Comparison of ENCODE assay signal across 11 cellular contexts in genomic region chr14:24311837-24312615, GRCh38. TPM values are rescaled to one million over a fixed set of nuclear protein-coding genes. Genes with fewer than 3 reads are reported as not detected.
DNase-seq lines count a peak whose midpoint lies in the region; FAIRE-seq and TF ChIP-seq lines count a peak whose summit lies in the region.
"Had no signal": no experiment of that assay in that cellular context is flagged by ENCODE, and none has a peak within 500 bp of the region (broad histone marks: within the 10 kb centered on the region; RNA-seq: fewer than 3 reads in every experiment).

No MANE protein-coding gene starts in this region.

- H3K36me3 ChIP-seq in endothelial cell of umbilical vein (ENCODE audit: control insufficient read depth in 2 of 2, extremely low read depth in 1 of 2, insufficient read depth in 2 of 2, low read length in 2 of 2): peaks cover 0 to 2% of the 10 kb centered on the region in 2 experiments
- H3K36me3 ChIP-seq: cardiac muscle cell had no signal

- H3K27ac ChIP-seq in endothelial cell of umbilical vein (ENCODE audit: insufficient read depth, low read depth, low read length): peak overlapping the region; percentile 91
- H3K27ac ChIP-seq: cardiac muscle cell had no signal

- peak; percentile 50 for FAIRE-seq in endothelial cell of umbilical vein (lab: Jason Lieb, UNC)

- intact Hi-C loops in endothelial cell of umbilical vein (cut with micrococcal nuclease): no loop called here

- TF ChIP-seq CTCF in endothelial cell of umbilical vein (IDR thresholded peaks at IDR 0.05; ENCODE audit: extremely low read depth in 1 of 2, insufficient read depth in 1 of 2, low read depth in 1 of 2, low read length in 2 of 2) (no peak), GM13977 (IDR thresholded peaks at IDR 0.05; ENCODE audit: extremely low read depth, insufficient read depth, missing control alignments) (no peak)

- no peak overlapping the region for H3K4me3 ChIP-seq in endothelial cell of umbilical vein (replicated peaks in 1 of 3; ENCODE audit: insufficient read depth in 1 of 3, low read depth in 1 of 3, low read length in 3 of 3)
- H3K4me3 ChIP-seq: cardiac muscle cell had no signal

- peaks cover 71% of the 10 kb centered on the region for H3K4me1 ChIP-seq in endothelial cell of umbilical vein (ENCODE audit: control insufficient read depth, extremely low read depth, insufficient read depth, low read length)

- TF ChIP-seq POLR2A in endothelial cell of umbilical vein (IDR thresholded peaks at IDR 0.05; ENCODE audit: low read depth, low read length): no peak

- H3K27me3 ChIP-seq in endothelial cell of umbilical vein (ENCODE audit: control insufficient read depth in 2 of 2, insufficient read depth in 2 of 2, low read length in 2 of 2): no peaks in the 10 kb centered on the region
- H3K27me3 ChIP-seq: cardiac muscle cell had no signal

- in situ Hi-C loops in GM13977 (cut with MboI; ENCODE audit: low pct_unique_long_range_greater_than_20kb, low sequenced_read_pairs, unreplicated experiment): no loop called here

- H3K9me3 ChIP-seq in endothelial cell of umbilical vein (replicated peaks; ENCODE audit: control insufficient read depth, insufficient read depth, low read length): no peaks in the 10 kb centered on the region
- H3K9me3 ChIP-seq: mucosa of descending colon, SK-N-SH had no signal

- H3K79me2 ChIP-seq in endothelial cell of umbilical vein (ENCODE audit: control insufficient read depth, insufficient read depth, low read length): no peaks in the 10 kb centered on the region

- H4K20me1 ChIP-seq in endothelial cell of umbilical vein (replicated peaks; ENCODE audit: control insufficient read depth, extremely low read depth, insufficient read depth, low read length): no peaks in the 10 kb centered on the region

- no peak overlapping the region for H2AFZ ChIP-seq in endothelial cell of umbilical vein (ENCODE audit: low read depth, low read length)

- dilution Hi-C loops in endothelial cell of umbilical vein (cut with MboI; ENCODE audit: extremely low pct_ligation_motif_present, low sequenced_read_pairs): no loop called here

- POLR2A ChIA-PET in endothelial cell of umbilical vein (lab: Charles Lee): no interaction called here

- H3K9ac ChIP-seq in endothelial cell of umbilical vein (replicated peaks; ENCODE audit: extremely low read depth, insufficient read depth, low read length): peak overlapping the region; percentile 27
- H3K9ac ChIP-seq: SK-N-SH had no signal

- no peaks in the 10 kb centered on the region for H3K9me1 ChIP-seq in endothelial cell of umbilical vein (replicated peaks; ENCODE audit: control insufficient read depth, extremely low read depth, insufficient read depth, low read length)

- DNase-seq in EH (ENCODE audit: low read depth): peak; percentile 26
- peak; percentile 58 for DNase-seq in NOMO-1 treated with DMSO at 0.1 percent for 48 hours (lab: John Stamatoyannopoulos, UW; ENCODE audit: unreplicated experiment)
- no peak for DNase-seq in endothelial cell of umbilical vein (ENCODE audit: low read depth, low spot score)
- DNase-seq in renal cortical epithelial cell (ENCODE audit: low read depth): peak; percentile 92
- no peak for DNase-seq in DMS153 treated with DMSO at 0.1 percent for 48 hours (lab: John Stamatoyannopoulos, UW; ENCODE audit: unreplicated experiment)
- no peak for DNase-seq in GM13977 (ENCODE audit: low spot score)
- DNase-seq in NCI-H748 (lab: John Stamatoyannopoulos, UW; ENCODE audit: unreplicated experiment): no peak
- DNase-seq in iPS-NIHi7 (ENCODE audit: extremely low spot score): no peak
- DNase-seq: SK-N-SH had no signal

- CTCF ChIA-PET in endothelial cell of umbilical vein (lab: Charles Lee): interaction anchor here (2.3 to 7.4 kb wide), 5 partner anchors 13 to 125 kb away, joined by 16 to 122 read pairs (median 38); partner anchors contain the start of genes DHRS1, NOP9 and TINF2

- BruUV-seq in endothelial cell of umbilical vein (replicated peaks; lab: Mats Ljungman, UMichigan): no TSS peak

- H3K4me2 ChIP-seq in endothelial cell of umbilical vein (ENCODE audit: insufficient read depth, low read length): peak overlapping the region; percentile 21
- H3K4me2 ChIP-seq: SK-N-SH had no signal

TF ChIP-seq in endothelial cell of umbilical vein, 7 proteins besides CTCF, POLR2A, EP300 and RAD21:
- TF ChIP-seq JUN (IDR thresholded peaks at IDR 0.05; ENCODE audit: borderline replicate concordance, insufficient read depth, insufficient read length, low read depth) (no peak), EZH2 (IDR thresholded peaks at IDR 0.05; ENCODE audit: borderline replicate concordance, low read depth, low read length, severe bottlenecking) (no peak), POLR2AphosphoS5 (IDR thresholded peaks at IDR 0.05; ENCODE audit: insufficient read depth, low read depth, low read length) (no peak), MAX (IDR thresholded peaks at IDR 0.05; ENCODE audit: insufficient read depth, insufficient read length) (no peak)

RNA-seq across cellular contexts. Expression of gene LTB4R, which starts 0.7 kb away (rescaled TPM):
- total RNA-seq in endothelial cell of umbilical vein: 6.2 and 10.5 TPM in 2 replicates
- polyA plus RNA-seq in endothelial cell of umbilical vein: 9.1 and 11.7 TPM in 2 replicates
- 2.1 and 3.0 TPM in 2 replicates for polyA plus RNA-seq in endothelial cell of umbilical vein (2011; cell fraction: cytosol; rRNA removed)
- 79.4 and 81.1 TPM in 2 replicates for polyA plus RNA-seq in endothelial cell of umbilical vein (2011; cell fraction: nucleus; rRNA removed)
- 4.8 and 6.3 TPM in 2 replicates for polyA plus RNA-seq in endothelial cell of umbilical vein (2012)
- 4.9 and 12.2 TPM in 2 replicates for polyA minus RNA-seq in endothelial cell of umbilical vein
- polyA minus RNA-seq in endothelial cell of umbilical vein (2011; cell fraction: cytosol; rRNA and poly(A)+ RNA removed): 6.6 TPM
- polyA minus RNA-seq in endothelial cell of umbilical vein (2011; cell fraction: nucleus; rRNA and poly(A)+ RNA removed): 9.5 and 11.0 TPM in 2 replicates
- 0.17 and 1.3 TPM in 2 replicates for total RNA-seq in renal cortical epithelial cell

RNA-seq across cellular contexts. Expression of gene LTB4R2, which starts 2.1 kb away (rescaled TPM):
- total RNA-seq in endothelial cell of umbilical vein (9.1 and 13.1 TPM in 2 replicates), renal cortical epithelial cell (1.9 and 3.6 TPM in 2 replicates)
- polyA plus RNA-seq in endothelial cell of umbilical vein: 5.5 and 7.6 TPM in 2 replicates
- 0.49 and 1.2 TPM in 2 replicates for polyA plus RNA-seq in endothelial cell of umbilical vein (2011; cell fraction: cytosol; rRNA removed)
- polyA plus RNA-seq in endothelial cell of umbilical vein (2011; cell fraction: nucleus; rRNA removed): 52.9 and 53.1 TPM in 2 replicates
- polyA plus RNA-seq in endothelial cell of umbilical vein (2012): 3.5 and 4.3 TPM in 2 replicates
- 5.9 and 6.8 TPM in 2 replicates for polyA minus RNA-seq in endothelial cell of umbilical vein
- polyA minus RNA-seq in endothelial cell of umbilical vein (2011; cell fraction: cytosol; rRNA and poly(A)+ RNA removed): 2.3 TPM
- 15.5 and 16.1 TPM in 2 replicates for polyA minus RNA-seq in endothelial cell of umbilical vein (2011; cell fraction: nucleus; rRNA and poly(A)+ RNA removed)

RNA-seq across cellular contexts. Expression of gene CIDEB, which starts 4.2 kb away (rescaled TPM):
- total RNA-seq in endothelial cell of umbilical vein (4.6 and 5.2 TPM in 2 replicates), renal cortical epithelial cell (0.87 and 2.8 TPM in 2 replicates)
- polyA plus RNA-seq in endothelial cell of umbilical vein: 7.2 and 14.9 TPM in 2 replicates
- polyA plus RNA-seq in endothelial cell of umbilical vein (2011; cell fraction: cytosol; rRNA removed): 5.4 and 5.5 TPM in 2 replicates
- 14.0 and 14.4 TPM in 2 replicates for polyA plus RNA-seq in endothelial cell of umbilical vein (2011; cell fraction: nucleus; rRNA removed)
- polyA plus RNA-seq in endothelial cell of umbilical vein (2012): 0.76 and 2.3 TPM in 2 replicates
- 3.0 and 7.3 TPM in 2 replicates for polyA minus RNA-seq in endothelial cell of umbilical vein
- polyA minus RNA-seq in endothelial cell of umbilical vein (2011; cell fraction: cytosol; rRNA and poly(A)+ RNA removed): 5.6 TPM
- polyA minus RNA-seq in endothelial cell of umbilical vein (2011; cell fraction: nucleus; rRNA and poly(A)+ RNA removed): 3.5 and 4.0 TPM in 2 replicates
- total RNA-seq: cardiac muscle cell had no signal
- polyA plus RNA-seq: cardiac muscle cell had no signal

RNA-seq across cellular contexts. Expression of gene NOP9, which starts 12.4 kb away (rescaled TPM):
- total RNA-seq in endothelial cell of umbilical vein: 30.9 and 31.0 TPM in 2 replicates
- polyA plus RNA-seq in endothelial cell of umbilical vein: 16.2 and 16.3 TPM in 2 replicates
- polyA plus RNA-seq in endothelial cell of umbilical vein (2011; cell fraction: cytosol; rRNA removed): 13.0 and 13.1 TPM in 2 replicates
- 58.1 and 63.4 TPM in 2 replicates for polyA plus RNA-seq in endothelial cell of umbilical vein (2011; cell fraction: nucleus; rRNA removed)
- 15.9 and 22.1 TPM in 2 replicates for polyA plus RNA-seq in endothelial cell of umbilical vein (2012)
- 36.0 TPM in 2 replicates for polyA minus RNA-seq in endothelial cell of umbilical vein
- polyA minus RNA-seq in endothelial cell of umbilical vein (2011; cell fraction: cytosol; rRNA and poly(A)+ RNA removed): 31.3 TPM
- 20.9 and 32.3 TPM in 2 replicates for polyA minus RNA-seq in endothelial cell of umbilical vein (2011; cell fraction: nucleus; rRNA and poly(A)+ RNA removed)
- 23.2 and 32.3 TPM in 2 replicates for total RNA-seq in renal cortical epithelial cell

RNA-seq across cellular contexts. Expression of gene DHRS1, which starts 12.4 kb away (rescaled TPM):
- total RNA-seq in endothelial cell of umbilical vein (18.0 and 20.0 TPM in 2 replicates), renal cortical epithelial cell (18.3 and 29.9 TPM in 2 replicates)
- polyA plus RNA-seq in endothelial cell of umbilical vein: 69.5 and 70.2 TPM in 2 replicates
- 35.4 and 35.6 TPM in 2 replicates for polyA plus RNA-seq in endothelial cell of umbilical vein (2011; cell fraction: cytosol; rRNA removed)
- polyA plus RNA-seq in endothelial cell of umbilical vein (2011; cell fraction: nucleus; rRNA removed): 74.9 and 85.8 TPM in 2 replicates
- 23.2 and 25.3 TPM in 2 replicates for polyA plus RNA-seq in endothelial cell of umbilical vein (2012)
- 36.1 and 40.7 TPM in 2 replicates for polyA minus RNA-seq in endothelial cell of umbilical vein
- 17.3 TPM for polyA minus RNA-seq in endothelial cell of umbilical vein (2011; cell fraction: cytosol; rRNA and poly(A)+ RNA removed)
- polyA minus RNA-seq in endothelial cell of umbilical vein (2011; cell fraction: nucleus; rRNA and poly(A)+ RNA removed): 12.4 and 15.2 TPM in 2 replicates

Comparison
In these comparisons a context has a peak if more than half of its experiments do, and no peak if none do; other contexts are left out.
1. DNase-seq: peak in EH (single experiment), NOMO-1 treated with DMSO at 0.1 percent for 48 hours (single experiment) and renal cortical epithelial cell (single experiment); none in endothelial cell of umbilical vein (single experiment), DMS153 treated with DMSO at 0.1 percent for 48 hours (single experiment), GM13977 (single experiment), NCI-H748 (single experiment) and iPS-NIHi7 (single experiment).